Comparison of ENCODE assay signal across 8 cellular contexts in genomic region chr15:40743921-40744809, GRCh38. TPM values are rescaled to one million over a fixed set of nuclear protein-coding genes. Genes with fewer than 3 reads are reported as not detected.
A peak's percentile ranks its signal among the peaks of the same experiment; 100 is the strongest.
DNase-seq lines count a peak whose midpoint lies in the region; ATAC-seq, FAIRE-seq and TF ChIP-seq lines count a peak whose summit lies in the region.

No MANE protein-coding gene starts in this region.

- no peak overlapping the region for H2AFZ ChIP-seq in GM23338

- no peaks in the 10 kb centered on the region for H3K79me2 ChIP-seq in GM23338 (replicated peaks; ENCODE audit: insufficient read depth)

- H4K20me1 ChIP-seq in GM23338 (replicated peaks; ENCODE audit: insufficient read depth) = peaks cover 5% of the 10 kb centered on the region; the same call in 1 of the 2 replicates

- H3K36me3 ChIP-seq in GM23338 (ENCODE audit: insufficient read depth) = peaks cover 8% of the 10 kb centered on the region; the same call in 1 of the 2 replicates
- peaks cover 12 to 90% (median 38%) of the 10 kb centered on the region in 4 donors for H3K36me3 ChIP-seq in sigmoid colon
- H3K36me3 ChIP-seq in kidney (ENCODE audit: control insufficient read depth in 1 of 2, insufficient read depth in 2 of 2, low read length in 2 of 2) = peaks cover 20 to 37% of the 10 kb centered on the region in 2 donors

- H3K9ac ChIP-seq in kidney (ENCODE audit: low read length in 2 of 2) = no peak overlapping the region

- no peak; a peak in 1 of 4 replicates for TF ChIP-seq CTCF in GM23338 (conservative IDR thresholded peaks at IDR 0.05; ENCODE audit: low read depth in 2 of 2)
- no peak for TF ChIP-seq CTCF in chondrocyte (IDR thresholded peaks at IDR 0.05)
- TF ChIP-seq CTCF in sigmoid colon (IDR thresholded peaks at IDR 0.05) = no peak
- no peak for TF ChIP-seq CTCF in kidney (IDR thresholded peaks at IDR 0.05; ENCODE audit: borderline replicate concordance, extremely low read depth, insufficient read depth)

- H3K4me3 ChIP-seq in GM23338 (no peak overlapping the region), sigmoid colon (no peak overlapping the region), kidney (ENCODE audit: low read length in 2 of 2) (no peak overlapping the region)

- WGBS in sigmoid colon, 2 donors = 83% methylated on average over 12 of the region's 12 CpGs

- TF ChIP-seq POLR2A in sigmoid colon (IDR thresholded peaks at IDR 0.05) = no peak

- H3K27me3 ChIP-seq in GM23338 (ENCODE audit: insufficient read depth) (no peaks in the 10 kb centered on the region), sigmoid colon (no peaks in the 10 kb centered on the region)

- ATAC-seq in GM23338 = peak; percentile 49
- no peak for ATAC-seq in HG02623 (IDR thresholded peaks at IDR 0.05; ENCODE audit: unreplicated experiment)
- ATAC-seq in GM18511 (IDR thresholded peaks at IDR 0.05; ENCODE audit: unreplicated experiment) = no peak

- no peak for FAIRE-seq in kidney (lab: Jason Lieb, UNC)

- H3K4me1 Mint-ChIP-seq in GM23338 (peaks cover 34% of the 10 kb centered on the region), chondrocyte (ENCODE audit: low read depth) (peaks cover 7% of the 10 kb centered on the region)
- H3K4me1 Mint-ChIP-seq in T-helper 1 cell treated with Interleukin-12 subunit alpha and Interleukin-12 subunit beta and Interleukin-4 antibody, amounts not matched to agents 30 μg/mL and 1 μg/mL, for 36 hours (ENCODE audit: low read depth) = peaks cover 30% of the 10 kb centered on the region

- DNase-seq in GM23338 (ENCODE audit: low spot score) (peak; percentile 27), chondrocyte (ENCODE audit: low spot score) (no peak), sigmoid colon (peak; percentile 49), H4 (ENCODE audit: low spot score) (no peak), kidney (no peak)

- H3K9me3 ChIP-seq in sigmoid colon (no peaks in the 10 kb centered on the region), kidney (ENCODE audit: control insufficient read depth in 1 of 2, low read length in 2 of 2) (no peaks in the 10 kb centered on the region)

- H3K9me3 Mint-ChIP-seq in GM23338 = no peaks in the 10 kb centered on the region
- H3K9me3 Mint-ChIP-seq in T-helper 1 cell treated with Interleukin-12 subunit alpha and Interleukin-12 subunit beta and Interleukin-4 antibody, amounts not matched to agents 30 μg/mL and 1 μg/mL, for 36 hours = no peaks in the 10 kb centered on the region
- no peaks in the 10 kb centered on the region for H3K9me3 Mint-ChIP-seq in chondrocyte (ENCODE audit: low read depth)

- H3K4me3 Mint-ChIP-seq in GM23338 (no peak overlapping the region), chondrocyte (ENCODE audit: unreplicated experiment) (no peak overlapping the region)
- peak overlapping the region; percentile 68 for H3K4me3 Mint-ChIP-seq in T-helper 1 cell treated with Interleukin-12 subunit alpha and Interleukin-12 subunit beta and Interleukin-4 antibody, amounts not matched to agents 30 μg/mL and 1 μg/mL, for 36 hours

- 0 out of 2 replicates have a peak, but pooled peaks cover 5% of the 10 kb centered on the region for H3F3A ChIP-seq in GM23338 (replicated peaks; ENCODE audit: low read depth)

- intact Hi-C loops in sigmoid colon (cut with DNase I) (no loop called here), kidney (cut with DNase I) (no loop called here)

- H3K4me2 ChIP-seq in GM23338 = no peak overlapping the region

- H3K36me3 Mint-ChIP-seq in GM23338 (ENCODE audit: low read depth) (peaks cover 30% of the 10 kb centered on the region; the same call in 2 of the 3 replicates), chondrocyte (ENCODE audit: low read depth) (peaks cover 16% of the 10 kb centered on the region)
- peaks cover 33% of the 10 kb centered on the region for H3K36me3 Mint-ChIP-seq in T-helper 1 cell treated with Interleukin-12 subunit alpha and Interleukin-12 subunit beta and Interleukin-4 antibody, amounts not matched to agents 30 μg/mL and 1 μg/mL, for 36 hours (ENCODE audit: low read depth)

- TF ChIP-seq EP300 in sigmoid colon (IDR thresholded peaks at IDR 0.05) = no peak

- no peak overlapping the region for H3K27ac ChIP-seq in GM23338 (ENCODE audit: low read depth)
- H3K27ac ChIP-seq in sigmoid colon = no peak overlapping the region
- no peak overlapping the region for H3K27ac ChIP-seq in kidney (ENCODE audit: low read depth in 2 of 2, low read length in 2 of 2)

- H3K27ac Mint-ChIP-seq in GM23338 (peak overlapping the region; percentile 43), chondrocyte (ENCODE audit: unreplicated experiment) (peak overlapping the region; percentile 45)
- H3K27ac Mint-ChIP-seq in T-helper 1 cell treated with Interleukin-12 subunit alpha and Interleukin-12 subunit beta and Interleukin-4 antibody, amounts not matched to agents 30 μg/mL and 1 μg/mL, for 36 hours = peak overlapping the region; percentile 97

- H3K27me3 Mint-ChIP-seq in GM23338 (ENCODE audit: insufficient read depth, low read depth, poor library complexity) (peaks cover 16% of the 10 kb centered on the region), chondrocyte (ENCODE audit: low read depth) (no peaks in the 10 kb centered on the region)
- no peaks in the 10 kb centered on the region for H3K27me3 Mint-ChIP-seq in T-helper 1 cell treated with Interleukin-12 subunit alpha and Interleukin-12 subunit beta and Interleukin-4 antibody, amounts not matched to agents 30 μg/mL and 1 μg/mL, for 36 hours (ENCODE audit: low read depth)

- H3K4me1 ChIP-seq in GM23338 (ENCODE audit: insufficient read depth) (peaks cover 14% of the 10 kb centered on the region), sigmoid colon (no peaks in the 10 kb centered on the region), kidney (ENCODE audit: control insufficient read depth in 1 of 2, insufficient read depth in 1 of 2, low read depth in 1 of 2, low read length in 2 of 2) (no peaks in the 10 kb centered on the region)

- H3K9me2 ChIP-seq in GM23338 (ENCODE audit: insufficient read depth) = no peaks in the 10 kb centered on the region

TF ChIP-seq in GM23338, 12 proteins besides CTCF, POLR2A, EP300 and RAD21:
- TF ChIP-seq NANOG (IDR thresholded peaks at IDR 0.05; ENCODE audit: borderline replicate concordance) (no peak), ETS1 (IDR thresholded peaks at IDR 0.05) (no peak), JUNB (IDR thresholded peaks at IDR 0.05; ENCODE audit: unreplicated experiment) (no peak), EZH2 (IDR thresholded peaks at IDR 0.05; ENCODE audit: low read depth, unreplicated experiment) (no peak), ZNF331 (CRISPR knock-in tag; IDR thresholded peaks at IDR 0.05; ENCODE audit: low read depth) (no peak), EZH2phosphoT487 (IDR thresholded peaks at IDR 0.05; ENCODE audit: unreplicated experiment) (no peak), ZNF114 (CRISPR knock-in tag; IDR thresholded peaks at IDR 0.05) (no peak)

RNA-seq across cellular contexts. Expression of gene RMDN3, which starts 10.9 kb away (rescaled TPM):
- total RNA-seq in GM23338 (2014; rRNA removed; shearing (Covaris generic)) = 16.4 and 17.0 TPM in 2 replicates
- polyA plus RNA-seq in GM23338 (2016; fragmentation: Nextera tagmentation; extraction: Ambion mirVana) (13.0 and 15.6 TPM in 2 replicates), sigmoid colon (10 to 100 TPM in 1 of 3 donors, 1 to 10 TPM in 2; 7.9 to 32.7 (median 9.6) TPM), kidney (ENCODE audit: insufficient read depth, low read depth, low replicate concordance) (34.9 TPM)
- total RNA-seq in chondrocyte (27.5 to 30.1 TPM (median 28.8 TPM) in 3 replicates), sigmoid colon (10 to 100 TPM; 20.8 to 26.4 (median 22.4) TPM), kidney (38.2 TPM)
- total RNA-seq in H4 (2014; rRNA removed; shearing (Covaris generic)) = 10.1 and 10.4 TPM in 2 replicates

RNA-seq across cellular contexts. Expression of gene GCHFR, which starts 19.7 kb away (rescaled TPM):
- total RNA-seq in GM23338 (2014; rRNA removed; shearing (Covaris generic)) = 44.2 and 45.4 TPM in 2 replicates
- polyA plus RNA-seq in GM23338 (2016; fragmentation: Nextera tagmentation; extraction: Ambion mirVana) (38.9 and 40.2 TPM in 2 replicates), sigmoid colon (10 to 100 TPM; 45.0 to 71.7 (median 54.6) TPM), kidney (ENCODE audit: insufficient read depth, low read depth, low replicate concordance) (145 TPM)
- total RNA-seq in chondrocyte (1.6 to 2.4 TPM (median 1.9 TPM) in 3 replicates), sigmoid colon (10 to 100 TPM in 3 of 4 donors, 1 to 10 TPM in 1; 2.2 to 27.8 (median 15.8) TPM), kidney (15.4 TPM)
- total RNA-seq in H4 (2014; rRNA removed; shearing (Covaris generic)) = 43.2 and 49.0 TPM in 2 replicates

RNA-seq across cellular contexts. Expression of gene C15orf62, which starts 25.6 kb away (rescaled TPM):
- 0.08 and 0.80 TPM in 2 replicates for total RNA-seq in GM23338 (2014; rRNA removed; shearing (Covaris generic))
- polyA plus RNA-seq in GM23338 (2016; fragmentation: Nextera tagmentation; extraction: Ambion mirVana) = 0.16 and 0.68 TPM in 2 replicates
- 0.12 TPM in 1 of 3 replicates, not detected in the others for total RNA-seq in chondrocyte
- total RNA-seq in sigmoid colon = under 1 TPM in 3 of 4 donors, not detected in 1; 0.28 to 0.71 (median 0.66) TPM
- 1 to 10 TPM in 1 of 3 donors, not detected in 2; 1.1 TPM for polyA plus RNA-seq in sigmoid colon
- 0.45 TPM in 1 of 2 replicates, not detected in the other for total RNA-seq in H4 (2014; rRNA removed; shearing (Covaris generic))
- 1.4 TPM for total RNA-seq in kidney
- 0.47 TPM for polyA plus RNA-seq in kidney (ENCODE audit: insufficient read depth, low read depth, low replicate concordance)

RNA-seq across cellular contexts. Expression of gene RAD51, which starts 49.2 kb away (rescaled TPM):
- total RNA-seq in GM23338 (2014; rRNA removed; shearing (Covaris generic)) = 19.4 and 20.3 TPM in 2 replicates
- 19.5 and 26.2 TPM in 2 replicates for polyA plus RNA-seq in GM23338 (2016; fragmentation: Nextera tagmentation; extraction: Ambion mirVana)
- 6.9 to 13.0 TPM (median 9.4 TPM) in 3 replicates for total RNA-seq in chondrocyte
- 1 to 10 TPM in 2 of 4 donors, not detected in 2; 1.1 to 1.5 TPM for total RNA-seq in sigmoid colon
- polyA plus RNA-seq in sigmoid colon = 1 to 10 TPM; 4.2 to 9.8 (median 4.2) TPM
- total RNA-seq in H4 (2014; rRNA removed; shearing (Covaris generic)) = 8.5 and 13.5 TPM in 2 replicates
- total RNA-seq in kidney = 1.1 TPM
- not detected for polyA plus RNA-seq in kidney (ENCODE audit: insufficient read depth, low read depth, low replicate concordance)

Comparison
In these comparisons a context has a peak if more than half of its experiments do, and no peak if none do; other contexts are left out.
1. DNase-seq: peak in GM23338 (single experiment) and sigmoid colon (single experiment); none in chondrocyte (single experiment), H4 (single experiment) and kidney (single experiment).
2. H3K27ac Mint-ChIP-seq: peak in every context shown above with its lines; median percentile 97 in T-helper 1 cell treated with Interleukin-12 subunit alpha and Interleukin-12 subunit beta and Interleukin-4 antibody, amounts not matched to agents 30 μg/mL and 1 μg/mL, for 36 hours; 45 in chondrocyte; 43 in GM23338.